28 cellular contexts compared by ENCODE assay signal in the genomic region with DNA sequence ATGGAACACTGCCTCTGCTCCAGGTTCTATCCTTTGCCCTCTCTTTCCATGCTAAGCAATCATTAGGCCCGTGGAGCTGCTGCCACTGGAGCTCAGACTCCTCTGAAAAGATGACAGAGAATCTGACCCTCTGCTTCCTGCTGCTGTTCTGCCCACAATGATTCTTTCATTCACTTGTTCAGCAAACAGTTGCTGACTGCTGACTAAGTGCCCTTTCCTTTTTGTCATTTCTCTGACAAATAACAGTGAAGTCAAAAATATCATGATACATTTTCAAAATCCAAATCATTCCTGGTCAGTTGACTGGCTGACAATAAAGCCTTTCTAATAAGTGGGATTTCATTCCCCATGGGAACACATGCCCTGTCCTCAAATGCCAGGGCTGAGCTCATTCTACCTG.
DNase-seq lines count a peak whose midpoint lies in the region; ATAC-seq and TF ChIP-seq lines count a peak whose summit lies in the region.
"Had no signal": no experiment of that assay in that cellular context is flagged by ENCODE, and none has a peak within 500 bp of the region (broad histone marks: within the 10 kb centered on the region; RNA-seq: fewer than 3 reads in every experiment).

No MANE protein-coding gene starts in this region.

- intact Hi-C loops in activated CD8-positive, alpha-beta T cell treated with anti-CD3 and anti-CD28 coated beads for 36 hours (cut with micrococcal nuclease) = no loop called here
- intact Hi-C loops in dendritic cell treated with granulocyte-macrophage colony-stimulating factor and Interleukin-4, amounts not matched to agents 40 ng/mL and 50 ng/mL, for 4 days (cut with micrococcal nuclease) = no loop called here
- intact Hi-C loops in activated naive CD4-positive, alpha-beta T cell treated with anti-CD3 and anti-CD28 coated beads for 36 hours (cut with micrococcal nuclease) = no loop called here

- POLR2A ChIA-PET in activated CD8-positive, alpha-beta T cell treated with anti-CD3 and anti-CD28 coated beads for 36 hours (lab: Charles Lee) = interaction anchor here (0.9 kb wide), 1 partner anchor 107 kb away, joined by 3 read pairs; no protein-coding TSS in a partner anchor
- POLR2A ChIA-PET in activated CD8-positive, alpha-beta T cell treated with anti-CD3 and anti-CD28 coated beads, Interleukin-2, amount 10 ng/mL, durations not matched to agents 7 days and 5 days (lab: Charles Lee) = no interaction called here

- no peak for DNase-seq in activated CD8-positive, alpha-beta T cell treated with anti-CD3 and anti-CD28 coated beads for 36 hours
- no peak for DNase-seq in activated CD8-positive, alpha-beta T cell treated with anti-CD3 and anti-CD28 coated beads, Interleukin-2, amount 10 ng/mL, durations not matched to agents 7 days and 5 days
- DNase-seq in NCI-H460 (ENCODE audit: extremely low read depth, low read depth) (peak; percentile 13), GM19240 (ENCODE audit: insufficient read length, low spot score) (no peak)
- DNase-seq in stimulated activated effector memory CD8-positive, alpha-beta T cell treated with anti-CD3 and anti-CD28 coated beads, Interleukin-12 subunit alpha, Interleukin-12 subunit beta, amount 100 ng/mL, for 72 hours (ENCODE audit: low spot score in 2 of 2) = no peak
- no peak for DNase-seq in activated naive CD4-positive, alpha-beta T cell treated with anti-CD3 and anti-CD28 coated beads for 36 hours
- DNase-seq: activated CD4-positive, CD25-positive, alpha-beta regulatory T cell; activated CD8-positive, alpha-beta memory T cell treated with anti-CD3 and anti-CD28 coated beads, Interleukin-2, amount 50 U/mL, for 48 hours; activated effector memory CD4-positive, alpha-beta T cell treated with Interleukin-2 at 50 U/mL for 16 hours; activated naive CD8-positive, alpha-beta T cell treated with anti-CD3 and anti-CD28 coated beads, Interleukin-2, amount 50 U/mL, for 24 hours; DMS79 treated with DMSO at 0.1 percent for 48 hours; GF-D8; lower lobe of right lung; NCI-H1092; NCI-H187; NCI-H524 treated with DMSO at 0.1 percent for 48 hours; OCI-M1; stimulated activated naive CD4-positive, alpha-beta T cell; T-helper 17 cell; testis had no signal

- no peaks in the 10 kb centered on the region for H3K27me3 Mint-ChIP-seq in activated CD8-positive, alpha-beta T cell treated with anti-CD3 and anti-CD28 coated beads for 36 hours
- no peaks in the 10 kb centered on the region for H3K27me3 Mint-ChIP-seq in activated CD8-positive, alpha-beta T cell treated with anti-CD3 and anti-CD28 coated beads, Interleukin-2, amount 10 ng/mL, durations not matched to agents 7 days and 5 days (ENCODE audit: low read depth)
- no peaks in the 10 kb centered on the region for H3K27me3 Mint-ChIP-seq in dendritic cell treated with granulocyte-macrophage colony-stimulating factor and Interleukin-4, amounts not matched to agents 40 ng/mL and 50 ng/mL, for 4 days
- H3K27me3 Mint-ChIP-seq in activated naive CD4-positive, alpha-beta T cell treated with anti-CD3 and anti-CD28 coated beads for 36 hours (ENCODE audit: low read depth) = no peaks in the 10 kb centered on the region
- H3K27me3 Mint-ChIP-seq: activated naive CD8-positive, alpha-beta T cell treated with anti-CD3 and anti-CD28 coated beads, Interleukin-2, amount 50 U/mL, for 24 hours; central memory CD8-positive, alpha-beta T cell; IgD-negative memory B cell; natural killer cell treated with Interleukin-12 subunit alpha and Interleukin-12 subunit beta and Interleukin-15 and Interleukin-18, amount 100 ng/mL, for 72 hours; T-helper 17 cell had no signal

- TF ChIP-seq CTCF in activated CD8-positive, alpha-beta T cell treated with anti-CD3 and anti-CD28 coated beads for 36 hours (IDR thresholded peaks at IDR 0.05) = no peak

- peaks cover 8% of the 10 kb centered on the region for H3K9me3 Mint-ChIP-seq in activated CD8-positive, alpha-beta T cell treated with anti-CD3 and anti-CD28 coated beads for 36 hours
- H3K9me3 Mint-ChIP-seq in activated CD8-positive, alpha-beta T cell treated with anti-CD3 and anti-CD28 coated beads, Interleukin-2, amount 10 ng/mL, durations not matched to agents 7 days and 5 days (ENCODE audit: insufficient read depth) = no peaks in the 10 kb centered on the region
- H3K9me3 Mint-ChIP-seq in dendritic cell treated with granulocyte-macrophage colony-stimulating factor and Interleukin-4, amounts not matched to agents 40 ng/mL and 50 ng/mL, for 4 days = no peaks in the 10 kb centered on the region
- peaks cover 3% of the 10 kb centered on the region for H3K9me3 Mint-ChIP-seq in stimulated activated effector memory CD8-positive, alpha-beta T cell treated with anti-CD3 and anti-CD28 coated beads, Interleukin-12 subunit alpha, Interleukin-12 subunit beta, amount 100 ng/mL, for 72 hours
- peaks cover 3% of the 10 kb centered on the region for H3K9me3 Mint-ChIP-seq in activated naive CD4-positive, alpha-beta T cell treated with anti-CD3 and anti-CD28 coated beads for 36 hours
- H3K9me3 Mint-ChIP-seq: CD14-positive monocyte had no signal

- H3K27ac Mint-ChIP-seq in activated CD8-positive, alpha-beta T cell treated with anti-CD3 and anti-CD28 coated beads for 36 hours = peak overlapping the region; percentile 8
- H3K27ac Mint-ChIP-seq in activated CD8-positive, alpha-beta T cell treated with anti-CD3 and anti-CD28 coated beads, Interleukin-2, amount 10 ng/mL, durations not matched to agents 7 days and 5 days = no peak overlapping the region
- peak overlapping the region; percentile 14 for H3K27ac Mint-ChIP-seq in dendritic cell treated with granulocyte-macrophage colony-stimulating factor and Interleukin-4, amounts not matched to agents 40 ng/mL and 50 ng/mL, for 4 days
- no peak overlapping the region for H3K27ac Mint-ChIP-seq in stimulated activated effector memory CD8-positive, alpha-beta T cell treated with anti-CD3 and anti-CD28 coated beads, Interleukin-12 subunit alpha, Interleukin-12 subunit beta, amount 100 ng/mL, for 72 hours
- H3K27ac Mint-ChIP-seq in activated naive CD4-positive, alpha-beta T cell treated with anti-CD3 and anti-CD28 coated beads for 36 hours = no peak overlapping the region
- H3K27ac Mint-ChIP-seq: activated naive CD8-positive, alpha-beta T cell treated with anti-CD3 and anti-CD28 coated beads, Interleukin-2, amount 50 U/mL, for 24 hours; natural killer cell treated with Interleukin-12 subunit alpha and Interleukin-12 subunit beta and Interleukin-15 and Interleukin-18, amount 100 ng/mL, for 72 hours; T-helper 17 cell had no signal

- H3K4me3 Mint-ChIP-seq in activated CD8-positive, alpha-beta T cell treated with anti-CD3 and anti-CD28 coated beads for 36 hours = no peak overlapping the region
- no peak overlapping the region for H3K4me3 Mint-ChIP-seq in activated CD8-positive, alpha-beta T cell treated with anti-CD3 and anti-CD28 coated beads, Interleukin-2, amount 10 ng/mL, durations not matched to agents 7 days and 5 days
- no peak overlapping the region for H3K4me3 Mint-ChIP-seq in dendritic cell treated with granulocyte-macrophage colony-stimulating factor and Interleukin-4, amounts not matched to agents 40 ng/mL and 50 ng/mL, for 4 days
- H3K4me3 Mint-ChIP-seq in stimulated activated effector memory CD8-positive, alpha-beta T cell treated with anti-CD3 and anti-CD28 coated beads, Interleukin-12 subunit alpha, Interleukin-12 subunit beta, amount 100 ng/mL, for 72 hours = no peak overlapping the region
- no peak overlapping the region for H3K4me3 Mint-ChIP-seq in activated naive CD4-positive, alpha-beta T cell treated with anti-CD3 and anti-CD28 coated beads for 36 hours
- H3K4me3 Mint-ChIP-seq: activated naive CD8-positive, alpha-beta T cell treated with anti-CD3 and anti-CD28 coated beads, Interleukin-2, amount 50 U/mL, for 24 hours; CD14-positive monocyte; central memory CD8-positive, alpha-beta T cell; IgD-negative memory B cell; natural killer cell treated with Interleukin-12 subunit alpha and Interleukin-12 subunit beta and Interleukin-15 and Interleukin-18, amount 100 ng/mL, for 72 hours; T-helper 17 cell had no signal

- H3K4me1 Mint-ChIP-seq in activated CD8-positive, alpha-beta T cell treated with anti-CD3 and anti-CD28 coated beads for 36 hours (ENCODE audit: low read depth) = peaks cover 7% of the 10 kb centered on the region
- H3K4me1 Mint-ChIP-seq in activated CD8-positive, alpha-beta T cell treated with anti-CD3 and anti-CD28 coated beads, Interleukin-2, amount 10 ng/mL, durations not matched to agents 7 days and 5 days (ENCODE audit: low read depth) = peaks cover 11% of the 10 kb centered on the region
- peaks cover 49% of the 10 kb centered on the region for H3K4me1 Mint-ChIP-seq in dendritic cell treated with granulocyte-macrophage colony-stimulating factor and Interleukin-4, amounts not matched to agents 40 ng/mL and 50 ng/mL, for 4 days (ENCODE audit: low read depth)
- peaks cover 19% of the 10 kb centered on the region for H3K4me1 Mint-ChIP-seq in stimulated activated effector memory CD8-positive, alpha-beta T cell treated with anti-CD3 and anti-CD28 coated beads, Interleukin-12 subunit alpha, Interleukin-12 subunit beta, amount 100 ng/mL, for 72 hours
- H3K4me1 Mint-ChIP-seq in activated naive CD4-positive, alpha-beta T cell treated with anti-CD3 and anti-CD28 coated beads for 36 hours (ENCODE audit: low read depth) = peaks cover 6% of the 10 kb centered on the region

- peaks cover 11% of the 10 kb centered on the region for H3K36me3 Mint-ChIP-seq in activated CD8-positive, alpha-beta T cell treated with anti-CD3 and anti-CD28 coated beads for 36 hours (ENCODE audit: low read depth)
- peaks cover 5% of the 10 kb centered on the region for H3K36me3 Mint-ChIP-seq in activated CD8-positive, alpha-beta T cell treated with anti-CD3 and anti-CD28 coated beads, Interleukin-2, amount 10 ng/mL, durations not matched to agents 7 days and 5 days (ENCODE audit: low read depth)
- peaks cover 19% of the 10 kb centered on the region for H3K36me3 Mint-ChIP-seq in dendritic cell treated with granulocyte-macrophage colony-stimulating factor and Interleukin-4, amounts not matched to agents 40 ng/mL and 50 ng/mL, for 4 days (ENCODE audit: low read depth)
- no peaks in the 10 kb centered on the region for H3K36me3 Mint-ChIP-seq in stimulated activated effector memory CD8-positive, alpha-beta T cell treated with anti-CD3 and anti-CD28 coated beads, Interleukin-12 subunit alpha, Interleukin-12 subunit beta, amount 100 ng/mL, for 72 hours
- H3K36me3 Mint-ChIP-seq in activated naive CD4-positive, alpha-beta T cell treated with anti-CD3 and anti-CD28 coated beads for 36 hours (ENCODE audit: low read depth) = peaks cover 10% of the 10 kb centered on the region

- ATAC-seq in activated CD8-positive, alpha-beta T cell treated with anti-CD3 and anti-CD28 coated beads for 36 hours = peak; percentile 30
- no peak for ATAC-seq in activated CD8-positive, alpha-beta T cell treated with anti-CD3 and anti-CD28 coated beads, Interleukin-2, amount 10 ng/mL, durations not matched to agents 7 days and 5 days
- peak; percentile 87 for ATAC-seq in stimulated activated effector memory CD8-positive, alpha-beta T cell treated with anti-CD3 and anti-CD28 coated beads, Interleukin-12 subunit alpha, Interleukin-12 subunit beta, amount 100 ng/mL, for 72 hours
- no peak for ATAC-seq in HG02938 (IDR thresholded peaks at IDR 0.05; ENCODE audit: unreplicated experiment)
- ATAC-seq: activated naive CD8-positive, alpha-beta T cell treated with anti-CD3 and anti-CD28 coated beads, Interleukin-2, amount 50 U/mL, for 24 hours; HCT116; lower lobe of right lung; SK-N-SH treated with all-trans-retinoic acid at 6 μM for 48 hours; T-helper 17 cell had no signal

- CTCF ChIA-PET in activated CD8-positive, alpha-beta T cell treated with anti-CD3 and anti-CD28 coated beads for 36 hours (lab: Charles Lee) = no interaction called here
- CTCF ChIA-PET in activated CD8-positive, alpha-beta T cell treated with anti-CD3 and anti-CD28 coated beads, Interleukin-2, amount 10 ng/mL, durations not matched to agents 7 days and 5 days (lab: Charles Lee) = interaction anchor here (0.9 kb wide), 1 partner anchor 232 kb away, joined by 3 read pairs; no protein-coding TSS in a partner anchor
- CTCF ChIA-PET in activated naive CD4-positive, alpha-beta T cell treated with anti-CD3 and anti-CD28 coated beads for 36 hours (lab: Charles Lee) = interaction anchor here (0.6 to 1.0 kb wide), 2 partner anchors 13 to 199 kb away, joined by 3 read pairs; no protein-coding TSS in a partner anchor

Comparison
In these comparisons a context has a peak if more than half of its experiments do, and no peak if none do; other contexts are left out.
1. ATAC-seq: peak in activated CD8-positive, alpha-beta T cell treated with anti-CD3 and anti-CD28 coated beads for 36 hours (single experiment) and stimulated activated effector memory CD8-positive, alpha-beta T cell treated with anti-CD3 and anti-CD28 coated beads, Interleukin-12 subunit alpha, Interleukin-12 subunit beta, amount 100 ng/mL, for 72 hours (single experiment); none in activated CD8-positive, alpha-beta T cell treated with anti-CD3 and anti-CD28 coated beads, Interleukin-2, amount 10 ng/mL, durations not matched to agents 7 days and 5 days (single experiment) and HG02938 (single experiment).
2. H3K27ac Mint-ChIP-seq: peak in activated CD8-positive, alpha-beta T cell treated with anti-CD3 and anti-CD28 coated beads for 36 hours (single experiment) and dendritic cell treated with granulocyte-macrophage colony-stimulating factor and Interleukin-4, amounts not matched to agents 40 ng/mL and 50 ng/mL, for 4 days (single experiment); none in activated CD8-positive, alpha-beta T cell treated with anti-CD3 and anti-CD28 coated beads, Interleukin-2, amount 10 ng/mL, durations not matched to agents 7 days and 5 days (single experiment), stimulated activated effector memory CD8-positive, alpha-beta T cell treated with anti-CD3 and anti-CD28 coated beads, Interleukin-12 subunit alpha, Interleukin-12 subunit beta, amount 100 ng/mL, for 72 hours (single experiment) and activated naive CD4-positive, alpha-beta T cell treated with anti-CD3 and anti-CD28 coated beads for 36 hours (single experiment).